In genomic region chr6:89122625-89123024, GRCh38 we compare ENCODE assay signal across 9 cellular contexts. TPM values are rescaled to one million over a fixed set of nuclear protein-coding genes. Genes with fewer than 3 reads are reported as not detected.
DNase-seq lines count a peak whose midpoint lies in the region; ATAC-seq, FAIRE-seq and TF ChIP-seq lines count a peak whose summit lies in the region.
"Had no signal": no experiment of that assay in that cellular context is flagged by ENCODE, and none has a peak within 500 bp of the region (broad histone marks: within the 10 kb centered on the region; RNA-seq: fewer than 3 reads in every experiment).

No MANE protein-coding gene starts in this region.

- ATAC-seq in heart right ventricle, result peak in 5 of 8 donors; percentile 55 to 72 (median 71)
- no peak for ATAC-seq in GM21360 (IDR thresholded peaks at IDR 0.05; ENCODE audit: unreplicated experiment)

- no peaks in the 10 kb centered on the region for H3K27me3 Mint-ChIP-seq in type B pancreatic cell

- intact Hi-C loops in heart right ventricle (cut with DNase I), result loop anchor here in 9 of 10 donors (1.0 to 10.0 kb wide), 7 partner anchors 120 to 242 kb away; no protein-coding TSS in a partner anchor

- H3K4me3 Mint-ChIP-seq in type B pancreatic cell, result no peak overlapping the region
- H3K4me3 Mint-ChIP-seq: immature natural killer cell had no signal

- no peak overlapping the region for H3K27ac Mint-ChIP-seq in type B pancreatic cell

- H3K9me3 Mint-ChIP-seq in type B pancreatic cell, result no peaks in the 10 kb centered on the region
- H3K9me3 Mint-ChIP-seq: immature natural killer cell had no signal

- H3K27ac ChIP-seq in C4-2B, result no peak overlapping the region
- H3K27ac ChIP-seq in VCaP, result no peak overlapping the region
- no peak overlapping the region for H3K27ac ChIP-seq in heart right ventricle

- FAIRE-seq in GM12891 (lab: Jason Lieb, UNC), result peak; percentile 40

- H3K4me3 ChIP-seq in heart right ventricle, result no peak overlapping the region

- TF ChIP-seq POLR2A in GM12891 (IDR thresholded peaks at IDR 0.05; ENCODE audit: low read depth, low read length), result no peak

- TF ChIP-seq CTCF in C4-2B (conservative IDR thresholded peaks at IDR 0.05) (peak; percentile 40), VCaP (conservative IDR thresholded peaks at IDR 0.05) (peak; percentile 86), heart right ventricle (IDR thresholded peaks at IDR 0.05) (peak; percentile 21 to 72 (median 55)), type B pancreatic cell (conservative IDR thresholded peaks at IDR 0.05) (peak; percentile 69)

- H3K27me3 ChIP-seq in heart right ventricle, result no peaks in the 10 kb centered on the region

- H3K36me3 Mint-ChIP-seq in type B pancreatic cell, result no peaks in the 10 kb centered on the region

- peaks cover 0 to 4% (median 0%) of the 10 kb centered on the region in 9 donors for H3K4me1 ChIP-seq in heart right ventricle

- DNase-seq in GM12891 (ENCODE audit: insufficient read length, low spot score), result no peak
- DNase-seq in MV-4-11 (lab: John Stamatoyannopoulos, UW), result peak; percentile 42
- no peak for DNase-seq in heart right ventricle
- no peak for DNase-seq in type B pancreatic cell (ENCODE audit: extremely low spot score, unreplicated experiment)
- no peak for DNase-seq in effector CD8-positive, alpha-beta T cell (lab: John Stamatoyannopoulos, UW)

- peaks cover 0 to 5% (median 0%) of the 10 kb centered on the region in 11 donors for H3K9me3 ChIP-seq in heart right ventricle

- peaks cover 8% of the 10 kb centered on the region for H3K4me1 Mint-ChIP-seq in type B pancreatic cell (ENCODE audit: unreplicated experiment)

- no peaks in the 10 kb centered on the region for H3K36me3 ChIP-seq in heart right ventricle

TF ChIP-seq in GM12891, 5 proteins besides CTCF, POLR2A, EP300 and RAD21:
- TF ChIP-seq PAX5 (IDR thresholded peaks at IDR 0.05; ENCODE audit: insufficient read depth, low read length, severe bottlenecking) (no peak), SPI1 (IDR thresholded peaks at IDR 0.05; ENCODE audit: low read depth, low read length) (no peak)

RNA-seq across cellular contexts. Expression of gene SRSF12, which starts 4.8 kb away (rescaled TPM):
- polyA plus RNA-seq in GM12891 (2012; ENCODE audit: low read depth, missing spikeins), result 0.30 TPM
- under 1 TPM in 8 of 10 donors, not detected in 2; 0.06 to 0.47 (median 0.17) TPM for total RNA-seq in heart right ventricle
- under 1 TPM; 0.15 to 0.32 TPM for polyA plus RNA-seq in heart right ventricle
- 3.9 and 10.5 TPM in 2 replicates for total RNA-seq in type B pancreatic cell (ENCODE audit: low replicate concordance)

RNA-seq across cellular contexts. Expression of gene PM20D2, which starts 23.2 kb away (rescaled TPM):
- 4.0 TPM for polyA plus RNA-seq in GM12891 (2012; ENCODE audit: low read depth, missing spikeins)
- total RNA-seq in heart right ventricle (10 to 100 TPM in 3 of 10 donors, 1 to 10 TPM in 7; 6.0 to 14.3 (median 8.4) TPM), type B pancreatic cell (ENCODE audit: low replicate concordance) (10.3 and 15.3 TPM in 2 replicates)
- polyA plus RNA-seq in heart right ventricle, result 1 to 10 TPM; 3.2 to 6.3 TPM

RNA-seq across cellular contexts. Expression of gene PNRC1, which starts 42.1 kb away (rescaled TPM):
- polyA plus RNA-seq in GM12891 (2012; ENCODE audit: low read depth, missing spikeins), result 42.8 TPM
- 100 to 1,000 TPM; 137 to 270 (median 228) TPM for total RNA-seq in heart right ventricle
- polyA plus RNA-seq in heart right ventricle, result 10 to 100 TPM; 45.5 to 47.6 TPM
- total RNA-seq in type B pancreatic cell (ENCODE audit: low replicate concordance), result 140 and 150 TPM in 2 replicates
